Comparison of ENCODE assay signal across 8 cellular contexts in the genomic region with DNA sequence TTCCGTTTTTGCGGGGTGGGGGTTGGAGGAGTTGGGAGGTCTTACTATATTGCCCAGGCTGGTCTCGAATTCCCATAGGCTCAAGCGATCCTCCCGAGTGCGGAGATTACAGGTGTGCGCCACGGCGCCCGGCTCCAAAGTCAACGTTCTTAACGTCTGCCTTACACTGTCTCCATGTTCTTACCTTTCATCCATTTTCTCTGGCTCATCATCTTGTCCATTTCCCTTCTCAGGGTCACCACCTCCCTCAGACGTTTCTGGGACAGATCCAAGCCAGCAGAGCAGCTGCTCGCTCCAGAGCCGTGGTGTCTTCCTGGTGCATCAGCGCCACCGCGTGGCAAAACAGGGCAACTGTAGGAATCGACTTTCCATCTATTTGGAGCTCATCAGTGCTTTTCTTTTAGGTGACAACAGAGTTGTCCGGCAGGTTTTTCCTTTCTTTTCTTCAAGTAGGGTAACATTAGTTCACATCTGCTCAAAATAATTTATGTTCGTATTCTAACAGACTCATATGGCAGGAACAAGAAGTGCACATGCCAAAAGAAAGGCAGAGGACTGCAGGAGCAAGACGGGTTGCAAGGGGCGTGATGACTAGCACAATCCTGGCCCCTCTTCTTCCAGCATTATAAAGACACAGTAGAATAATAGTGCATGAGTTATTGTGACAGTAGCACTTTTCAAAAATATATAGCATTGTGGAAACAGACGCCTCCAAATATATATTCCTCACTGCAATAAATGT.
DNase-seq lines count a peak whose midpoint lies in the region; ATAC-seq, FAIRE-seq and TF ChIP-seq lines count a peak whose summit lies in the region.

No MANE protein-coding gene starts in this region.

- peak overlapping the region; percentile 85 for H3K4me3 Mint-ChIP-seq in astrocyte (ENCODE audit: unreplicated experiment)

- H3K36me3 Mint-ChIP-seq in astrocyte (ENCODE audit: low read depth, unreplicated experiment): no peaks in the 10 kb centered on the region

- H3K4me1 Mint-ChIP-seq in astrocyte (ENCODE audit: low read depth, unreplicated experiment): no peaks in the 10 kb centered on the region

- peaks cover 9% of the 10 kb centered on the region for H3K27me3 Mint-ChIP-seq in astrocyte (ENCODE audit: low read depth, unreplicated experiment)

- peak; percentile 87 for TF ChIP-seq CTCF in GM12875 (IDR thresholded peaks at IDR 0.05; ENCODE audit: borderline replicate concordance, insufficient read depth, low read depth, low read length)
- TF ChIP-seq CTCF in astrocyte (IDR thresholded peaks at IDR 0.05; ENCODE audit: insufficient read depth, low read depth, low read length): peak; percentile 97
- TF ChIP-seq CTCF in vagina (IDR thresholded peaks at IDR 0.05): peak; percentile 72 to 94 (median 88)

- H3K9me3 ChIP-seq in astrocyte (ENCODE audit: insufficient read depth, low read depth, low read length) (no peaks in the 10 kb centered on the region), vagina (no peaks in the 10 kb centered on the region)

- no peak for FAIRE-seq in astrocyte (lab: Jason Lieb, UNC)

- no peak overlapping the region for H3K27ac ChIP-seq in astrocyte (ENCODE audit: low read depth, low read length)
- no peak overlapping the region for H3K27ac ChIP-seq in vagina

- H3K4me3 ChIP-seq in GM12875 (ENCODE audit: low read depth, low read length): peak overlapping the region; percentile 50
- H3K4me3 ChIP-seq in astrocyte (ENCODE audit: insufficient read depth, low read depth, low read length): peak overlapping the region; percentile 48
- peak overlapping the region; percentile 20 to 30 for H3K4me3 ChIP-seq in vagina

- no peak for TF ChIP-seq POLR2A in vagina (IDR thresholded peaks at IDR 0.05)

- H3K9ac ChIP-seq in astrocyte (ENCODE audit: low read length): peak overlapping the region; percentile 28

- peak overlapping the region; percentile 88 for H3K4me2 ChIP-seq in astrocyte (ENCODE audit: low read length)

- H3K36me3 ChIP-seq in astrocyte (ENCODE audit: insufficient read depth, low read length) (no peaks in the 10 kb centered on the region), vagina (no peaks in the 10 kb centered on the region)

- no peak overlapping the region for H3K27ac Mint-ChIP-seq in astrocyte (ENCODE audit: unreplicated experiment)

- H3K4me1 ChIP-seq in astrocyte (ENCODE audit: insufficient read depth, low read length) (peaks cover 4% of the 10 kb centered on the region), vagina (peaks cover 6% of the 10 kb centered on the region)

- H2AFZ ChIP-seq in astrocyte (ENCODE audit: low read depth, low read length): peak overlapping the region; percentile 68

- H3K9me3 Mint-ChIP-seq in astrocyte (ENCODE audit: unreplicated experiment): no peaks in the 10 kb centered on the region

- H4K20me1 ChIP-seq in astrocyte (ENCODE audit: insufficient read depth, low read length): no peaks in the 10 kb centered on the region

- H3K27me3 ChIP-seq in astrocyte (ENCODE audit: insufficient read depth, low read length) (no peaks in the 10 kb centered on the region), vagina (no peaks in the 10 kb centered on the region)

- DNase-seq in NCI-H1092 treated with DMSO at 0.1 percent for 48 hours (lab: John Stamatoyannopoulos, UW) (peak; percentile 84), T-helper 22 cell (ENCODE audit: low read depth) (peak; percentile 37), astrocyte (ENCODE audit: low read depth) (peak; percentile 44), hepatic stellate cell (ENCODE audit: low spot score) (peak; percentile 76), putamen (ENCODE audit: low spot score) (peak; percentile 79), vagina (ENCODE audit: extremely low spot score in 2 of 2) (no peak)

- peak; percentile 93 for ATAC-seq in HG02678 (IDR thresholded peaks at IDR 0.05; ENCODE audit: unreplicated experiment)

- H3K79me2 ChIP-seq in astrocyte (ENCODE audit: insufficient read depth, low read length): no peaks in the 10 kb centered on the region

- intact Hi-C loops in vagina (cut with DNase I): loop anchor here (5.0 kb wide), 1 partner anchor 217 kb away; no protein-coding TSS in a partner anchor

Comparison
In these comparisons a context has a peak if more than half of its experiments do, and no peak if none do; other contexts are left out.
1. DNase-seq: peak in NCI-H1092 treated with DMSO at 0.1 percent for 48 hours (single experiment), T-helper 22 cell (single experiment), astrocyte (single experiment), hepatic stellate cell (single experiment) and putamen (single experiment); none in vagina (0 of 2).
2. Peak in every context shown above with its lines, with median percentiles within 50 percentile points of each other: H3K4me3 ChIP-seq and CTCF ChIP-seq.